ENCODE assay signal across 8 cellular contexts in the genomic region with DNA sequence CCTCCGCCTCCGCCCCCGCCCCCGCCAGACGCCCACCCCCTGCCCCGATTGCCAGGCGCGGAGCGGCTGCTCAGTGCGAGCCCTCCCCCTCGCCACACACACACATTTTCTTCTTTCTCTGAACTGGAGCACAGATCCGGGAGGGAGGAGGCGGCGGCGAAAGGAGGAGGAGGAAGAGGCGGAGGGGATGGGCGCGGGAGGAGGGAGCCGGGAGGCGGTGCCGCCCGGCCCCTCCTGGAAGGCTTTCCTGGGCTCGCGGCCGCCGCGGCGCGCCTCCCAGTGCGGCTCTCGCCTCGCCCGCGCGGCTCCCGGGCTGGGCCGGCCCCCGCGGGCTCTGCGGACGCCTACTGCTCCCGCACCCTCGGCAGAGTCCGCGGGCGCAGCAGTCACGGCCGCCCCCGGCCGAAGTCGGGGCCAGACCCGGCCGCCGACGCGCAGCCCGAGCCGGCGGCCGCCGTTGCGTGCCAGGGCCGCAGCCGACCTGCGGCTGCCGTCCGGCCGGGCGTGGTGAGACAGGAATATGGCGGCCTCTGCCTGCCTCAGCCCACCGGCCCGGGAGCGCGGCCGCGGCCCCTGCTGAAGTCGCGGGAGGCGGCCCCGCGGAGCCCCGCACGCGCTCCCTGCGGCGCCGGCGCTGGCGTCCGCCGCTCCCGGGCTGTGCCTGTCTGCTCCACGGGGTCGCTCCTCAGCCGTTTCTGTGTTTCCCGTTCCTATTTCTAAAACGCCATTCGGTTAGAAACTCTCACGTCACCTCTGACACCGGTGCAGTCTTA. TPM values are rescaled to one million over a fixed set of nuclear protein-coding genes. Genes with fewer than 3 reads are reported as not detected.
DNase-seq lines count a peak whose midpoint lies in the region; ATAC-seq and TF ChIP-seq lines count a peak whose summit lies in the region.

No MANE protein-coding gene starts in this region.

- ATAC-seq in DND-41 (ENCODE audit: insufficient read depth, low read depth) (peak; percentile 79), gastroesophageal sphincter (peak; percentile 93), GM21825 (IDR thresholded peaks at IDR 0.05; ENCODE audit: unreplicated experiment) (no peak)
- peak; percentile 64 for ATAC-seq in stimulated activated naive CD8-positive, alpha-beta T cell treated with anti-CD3 and anti-CD28 coated beads, Interleukin-15, amount 100 ng/mL, for 72 hours

- peaks cover 23% of the 10 kb centered on the region; the same call in 1 of the 2 replicates for H4K20me1 ChIP-seq in DND-41 (ENCODE audit: insufficient read depth, low read length)
- H4K20me1 ChIP-seq in neural progenitor cell (ENCODE audit: low read depth): peaks cover 37% of the 10 kb centered on the region

- no peaks in the 10 kb centered on the region for H3K27me3 Mint-ChIP-seq in activated naive CD4-positive, alpha-beta T cell treated with anti-CD3 and anti-CD28 coated beads, Interleukin-2, amount 50 U/mL, for 24 hours
- H3K27me3 Mint-ChIP-seq in neural progenitor cell (ENCODE audit: insufficient read depth, low read depth): peaks cover 6% of the 10 kb centered on the region
- H3K27me3 Mint-ChIP-seq in stimulated activated naive CD8-positive, alpha-beta T cell treated with anti-CD3 and anti-CD28 coated beads, Interleukin-15, amount 100 ng/mL, for 72 hours: no peaks in the 10 kb centered on the region

- 0 to 5% methylated on average over 4 to 25 of the region's 100 CpGs for WGBS in gastroesophageal sphincter (ENCODE audit: low coverage in 1 of 2), 2 donors

- H3K4me1 ChIP-seq in DND-41 (ENCODE audit: insufficient read depth, low read length) (peaks cover 44% of the 10 kb centered on the region), gastroesophageal sphincter (peaks cover 0 to 53% (median 9%) of the 10 kb centered on the region in 3 donors), neural progenitor cell (peaks cover 24% of the 10 kb centered on the region)

- no peak for TF ChIP-seq CTCF in DND-41 (IDR thresholded peaks at IDR 0.05; ENCODE audit: borderline replicate concordance, extremely low read depth, low read length, poor library complexity, severe bottlenecking)
- peak in 2 of 4 experiments; percentile 17 for TF ChIP-seq CTCF in gastroesophageal sphincter (IDR thresholded peaks at IDR 0.05)
- TF ChIP-seq CTCF in neural progenitor cell (IDR thresholded peaks at IDR 0.05): no peak

- no peaks in the 10 kb centered on the region for H3K9me3 Mint-ChIP-seq in activated naive CD4-positive, alpha-beta T cell treated with anti-CD3 and anti-CD28 coated beads, Interleukin-2, amount 50 U/mL, for 24 hours
- no peaks in the 10 kb centered on the region for H3K9me3 Mint-ChIP-seq in neural progenitor cell
- no peaks in the 10 kb centered on the region for H3K9me3 Mint-ChIP-seq in stimulated activated naive CD8-positive, alpha-beta T cell treated with anti-CD3 and anti-CD28 coated beads, Interleukin-15, amount 100 ng/mL, for 72 hours

- no peak for TF ChIP-seq EP300 in gastroesophageal sphincter (IDR thresholded peaks at IDR 0.05)

- peaks cover 5% of the 10 kb centered on the region; the same call in 1 of the 2 replicates for H3K36me3 ChIP-seq in DND-41 (ENCODE audit: insufficient read depth, low read length)
- no peaks in the 10 kb centered on the region for H3K36me3 ChIP-seq in SK-N-MC (ENCODE audit: insufficient read depth, low read length)
- no peaks in the 10 kb centered on the region for H3K36me3 ChIP-seq in gastroesophageal sphincter
- no peaks in the 10 kb centered on the region for H3K36me3 ChIP-seq in neural progenitor cell

- H3K4me1 Mint-ChIP-seq in activated naive CD4-positive, alpha-beta T cell treated with anti-CD3 and anti-CD28 coated beads, Interleukin-2, amount 50 U/mL, for 24 hours: peaks cover 66% of the 10 kb centered on the region
- peaks cover 28% of the 10 kb centered on the region for H3K4me1 Mint-ChIP-seq in neural progenitor cell
- peaks cover 61% of the 10 kb centered on the region for H3K4me1 Mint-ChIP-seq in stimulated activated naive CD8-positive, alpha-beta T cell treated with anti-CD3 and anti-CD28 coated beads, Interleukin-15, amount 100 ng/mL, for 72 hours

- H3K9ac ChIP-seq in DND-41 (ENCODE audit: low read depth, low read length): peak overlapping the region; percentile 91
- peak overlapping the region; percentile 84 for H3K9ac ChIP-seq in SK-N-MC (ENCODE audit: insufficient read length)
- H3K9ac ChIP-seq in neural progenitor cell: peak overlapping the region; percentile 62

- H3K27ac ChIP-seq in DND-41 (ENCODE audit: low read length): peak overlapping the region; percentile 69
- H3K27ac ChIP-seq in SK-N-MC: peak overlapping the region; percentile 67
- H3K27ac ChIP-seq in gastroesophageal sphincter: peak overlapping the region; percentile 77 to 99 (median 94)
- H3K27ac ChIP-seq in neural progenitor cell: peak overlapping the region; percentile 95

- H3K4me2 ChIP-seq in DND-41 (ENCODE audit: insufficient read depth, low read length): peak overlapping the region; percentile 74
- peak overlapping the region; percentile 81 for H3K4me2 ChIP-seq in neural progenitor cell

- H2AFZ ChIP-seq in DND-41 (ENCODE audit: low read depth, low read length) (peak overlapping the region; percentile 70), neural progenitor cell (replicated peaks) (peak overlapping the region; percentile 78)

- DNase-seq in DND-41 (peak; percentile 94), MV-4-11 (lab: John Stamatoyannopoulos, UW) (peak; percentile 67), SK-N-MC (ENCODE audit: low read depth, low spot score) (no peak), neural progenitor cell (ENCODE audit: low spot score) (peak; percentile 95)
- peak; percentile 68 to 72 for DNase-seq in stimulated activated naive CD8-positive, alpha-beta T cell treated with anti-CD3 and anti-CD28 coated beads, Interleukin-15, amount 100 ng/mL, for 72 hours

- peaks cover 26% of the 10 kb centered on the region for H3F3A ChIP-seq in neural progenitor cell (ENCODE audit: low read depth)

- H3K4me3 Mint-ChIP-seq in activated naive CD4-positive, alpha-beta T cell treated with anti-CD3 and anti-CD28 coated beads, Interleukin-2, amount 50 U/mL, for 24 hours: peak overlapping the region; percentile 96
- peak overlapping the region; percentile 97 for H3K4me3 Mint-ChIP-seq in neural progenitor cell
- H3K4me3 Mint-ChIP-seq in stimulated activated naive CD8-positive, alpha-beta T cell treated with anti-CD3 and anti-CD28 coated beads, Interleukin-15, amount 100 ng/mL, for 72 hours: peak overlapping the region; percentile 85 to 89

- H3K4me3 ChIP-seq in DND-41 (ENCODE audit: low read depth in 1 of 2, low read length in 2 of 2): peak overlapping the region; percentile 43 to 79; a peak in 3 of 4 replicates
- H3K4me3 ChIP-seq in SK-N-MC: peak overlapping the region; percentile 93
- peak overlapping the region; percentile 85 to 87 for H3K4me3 ChIP-seq in gastroesophageal sphincter
- peak overlapping the region; percentile 92 for H3K4me3 ChIP-seq in neural progenitor cell

- H3K79me2 ChIP-seq in DND-41 (ENCODE audit: insufficient read depth, low read length): peaks cover 43% of the 10 kb centered on the region
- H3K79me2 ChIP-seq in neural progenitor cell (ENCODE audit: low read depth): peaks cover 40% of the 10 kb centered on the region

- H3K27me3 ChIP-seq in DND-41 (ENCODE audit: insufficient read depth, low read length, poor library complexity): no peaks in the 10 kb centered on the region
- no peaks in the 10 kb centered on the region for H3K27me3 ChIP-seq in gastroesophageal sphincter
- H3K27me3 ChIP-seq in neural progenitor cell: no peaks in the 10 kb centered on the region

- TF ChIP-seq POLR2A in gastroesophageal sphincter (IDR thresholded peaks at IDR 0.05): peak; percentile 94 to 96

- H3K36me3 Mint-ChIP-seq in activated naive CD4-positive, alpha-beta T cell treated with anti-CD3 and anti-CD28 coated beads, Interleukin-2, amount 50 U/mL, for 24 hours: no peaks in the 10 kb centered on the region
- H3K36me3 Mint-ChIP-seq in neural progenitor cell: peaks cover 2% of the 10 kb centered on the region

- no peaks in the 10 kb centered on the region for H3K9me3 ChIP-seq in DND-41 (ENCODE audit: insufficient read depth, low read length, severe bottlenecking)
- no peaks in the 10 kb centered on the region for H3K9me3 ChIP-seq in SK-N-MC (ENCODE audit: low read depth, low read length)
- no peaks in the 10 kb centered on the region for H3K9me3 ChIP-seq in gastroesophageal sphincter
- H3K9me3 ChIP-seq in neural progenitor cell (ENCODE audit: low read depth): no peaks in the 10 kb centered on the region

- H3K27ac Mint-ChIP-seq in activated naive CD4-positive, alpha-beta T cell treated with anti-CD3 and anti-CD28 coated beads, Interleukin-2, amount 50 U/mL, for 24 hours: peak overlapping the region; percentile 96
- H3K27ac Mint-ChIP-seq in neural progenitor cell: peak overlapping the region; percentile 98
- peak overlapping the region; percentile 95 to 96 for H3K27ac Mint-ChIP-seq in stimulated activated naive CD8-positive, alpha-beta T cell treated with anti-CD3 and anti-CD28 coated beads, Interleukin-15, amount 100 ng/mL, for 72 hours

RNA-seq across cellular contexts. Expression of gene GNAQ, which starts 0.4 kb away (rescaled TPM):
- total RNA-seq in gastroesophageal sphincter (10 to 100 TPM; 57.6 to 86.4 (median 70.8) TPM), neural progenitor cell (ENCODE audit: low replicate concordance) (38.2 and 87.9 TPM in 2 replicates)
